ENCODE assay signal across 8 cellular contexts in the genomic region with DNA sequence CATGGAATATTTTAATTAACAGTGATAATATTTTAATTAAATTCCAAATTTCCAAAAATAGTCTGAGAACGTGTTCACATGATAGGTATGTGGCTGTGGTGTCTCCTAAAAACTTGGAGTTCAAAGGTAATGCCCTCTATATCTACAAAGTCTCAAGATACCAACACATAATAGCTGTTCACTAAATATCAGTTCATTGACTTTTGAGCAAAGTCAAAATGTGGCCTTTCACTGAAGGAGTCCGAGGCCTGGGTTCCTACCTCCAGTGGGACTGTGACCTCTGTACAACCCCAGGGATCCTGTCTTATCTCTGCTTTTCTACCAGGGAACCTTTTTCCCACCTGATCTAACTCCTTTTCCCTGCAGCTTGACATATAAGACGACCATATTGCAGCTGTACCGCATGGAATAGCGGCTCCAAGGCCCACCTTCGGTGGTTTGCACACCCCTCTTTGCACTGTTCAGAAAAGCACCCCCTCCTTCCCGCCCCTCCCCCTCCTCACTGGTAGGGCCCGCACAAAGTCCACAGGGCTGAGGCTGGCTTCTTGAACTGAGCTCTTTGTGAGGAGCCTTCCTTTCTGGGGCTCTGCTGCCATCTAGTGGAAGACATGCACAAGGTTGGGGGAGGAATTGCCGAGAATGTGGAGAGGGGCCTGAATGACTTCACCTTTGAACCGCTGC. TPM values are rescaled to one million over a fixed set of nuclear protein-coding genes. Genes with fewer than 3 reads are reported as not detected.
DNase-seq lines count a peak whose midpoint lies in the region; ATAC-seq lines count a peak whose summit lies in the region.

No MANE protein-coding gene starts in this region.

- 1 to 7% methylated on average over 6 to 7 of the region's 10 CpGs for WGBS in mesodermal cell (ENCODE audit: insufficient coverage in 2 of 2), 2 experiments

- ATAC-seq in HG03521 (IDR thresholded peaks at IDR 0.05; ENCODE audit: unreplicated experiment) (peak; percentile 35), GM21515 (IDR thresholded peaks at IDR 0.05; ENCODE audit: unreplicated experiment) (no peak)

- H3K4me3 ChIP-seq in endocrine pancreas (ENCODE audit: control insufficient read depth, insufficient read depth, low read length): peak overlapping the region; percentile 30
- H3K4me3 ChIP-seq in mesodermal cell (ENCODE audit: extremely low read depth, insufficient read depth, low read length, poor library complexity, severe bottlenecking): peak overlapping the region; percentile 99

- no peaks in the 10 kb centered on the region for H3K27me3 ChIP-seq in endocrine pancreas (ENCODE audit: control insufficient read depth, insufficient read depth, low read length)

- no peak overlapping the region for H3K9ac ChIP-seq in endocrine pancreas (ENCODE audit: control insufficient read depth, insufficient read depth, low read length)

- no peaks in the 10 kb centered on the region for H3K9me3 ChIP-seq in endocrine pancreas (ENCODE audit: control insufficient read depth, low read length)
- H3K9me3 ChIP-seq in mesodermal cell (ENCODE audit: control insufficient read depth, low read length): no peaks in the 10 kb centered on the region

- H3K27ac ChIP-seq in mesodermal cell (ENCODE audit: low read depth, low read length, severe bottlenecking): peak overlapping the region; percentile 59

- peak; percentile 50 for DNase-seq in GM04504 (ENCODE audit: low read depth)
- peak; percentile 53 for DNase-seq in NK-92 treated with Interleukin-12 subunit alpha and Interleukin-12 subunit beta, amount 100 ng/mL, for 24 hours (lab: John Stamatoyannopoulos, UW)
- DNase-seq in activated CD8-positive, alpha-beta memory T cell treated with anti-CD3 and anti-CD28 coated beads for 48 hours (ENCODE audit: low read depth in 2 of 3, low spot score in 2 of 3): peak; percentile 55 to 70 (median 55)
- peak; percentile 72 to 76 for DNase-seq in stimulated activated CD8-positive, alpha-beta memory T cell treated with anti-CD3 and anti-CD28 coated beads, Interleukin-15, amount 100 ng/mL, for 48 hours (ENCODE audit: low read depth in 2 of 2)

- H3K4me1 ChIP-seq in endocrine pancreas (ENCODE audit: control insufficient read depth, insufficient read depth, low read length): no peaks in the 10 kb centered on the region
- peaks cover 48% of the 10 kb centered on the region for H3K4me1 ChIP-seq in mesodermal cell (ENCODE audit: control insufficient read depth, insufficient read depth, low read length, poor library complexity, severe bottlenecking)

- H3K36me3 ChIP-seq in endocrine pancreas (ENCODE audit: control insufficient read depth, insufficient read depth, low read length) (peaks cover 9% of the 10 kb centered on the region), mesodermal cell (ENCODE audit: control insufficient read depth, insufficient read depth, low read length) (peaks cover 57% of the 10 kb centered on the region)

RNA-seq across cellular contexts. Expression of gene CCND2, which starts 3.1 kb away (rescaled TPM):
- polyA plus RNA-seq in mesodermal cell (2013, experiment 1 of 2): 66.2 TPM
- 66.9 TPM for polyA plus RNA-seq in mesodermal cell (2013, experiment 2 of 2)

RNA-seq across cellular contexts. Expression of gene TIGAR, which starts 44.3 kb away (rescaled TPM):
- 9.8 TPM for polyA plus RNA-seq in mesodermal cell (2013, experiment 1 of 2)
- 12.9 TPM for polyA plus RNA-seq in mesodermal cell (2013, experiment 2 of 2)
